In genomic region chr5:17796757-17797398, GRCh38 we compare ENCODE assay signal across 21 cellular contexts.
DNase-seq lines count a peak whose midpoint lies in the region; ATAC-seq, FAIRE-seq and TF ChIP-seq lines count a peak whose summit lies in the region.
"Had no signal": no experiment of that assay in that cellular context is flagged by ENCODE, and none has a peak within 500 bp of the region (broad histone marks: within the 10 kb centered on the region; RNA-seq: fewer than 3 reads in every experiment).

No MANE protein-coding gene starts in this region.

- no peak overlapping the region for H2BK12ac ChIP-seq in H1 (ENCODE audit: low read depth, low read length)

- peak; percentile 13 for FAIRE-seq in H1 (lab: Jason Lieb, UNC)

- H3K4me3 ChIP-seq in H1 (ENCODE audit: extremely low read depth in 1 of 4, insufficient read depth in 2 of 4, low read depth in 3 of 4, low read length in 4 of 4) (no peak overlapping the region), right cardiac atrium (ENCODE audit: low read length) (no peak overlapping the region)
- H3K4me3 ChIP-seq in CD8-positive, alpha-beta T cell (ENCODE audit: low read depth, low read length): no peak overlapping the region
- H3K4me3 ChIP-seq: BLaER1 had no signal

- H3K79me2 ChIP-seq in H1 (ENCODE audit: control insufficient read depth in 1 of 2, insufficient read depth in 2 of 2, low read length in 2 of 2): no peaks in the 10 kb centered on the region

- H2AK5ac ChIP-seq in H1 (ENCODE audit: low read depth, low read length): no peak overlapping the region

- H3K14ac ChIP-seq in H1 (ENCODE audit: insufficient read length): no peak overlapping the region

- H3K4me2 ChIP-seq in H1 (ENCODE audit: insufficient read depth in 1 of 2, low read depth in 2 of 2, low read length in 2 of 2): no peak overlapping the region
- H3K4me2 ChIP-seq: BLaER1, SK-N-SH had no signal

- no peak overlapping the region for H3K56ac ChIP-seq in H1 (replicated peaks; ENCODE audit: insufficient read length, low read depth, low read length)

- no peak for TF ChIP-seq CTCF in H1 (IDR thresholded peaks at IDR 0.05; ENCODE audit: control extremely low read depth in 1 of 3, insufficient read depth in 1 of 3, low read depth in 1 of 3, low read length in 3 of 3)
- TF ChIP-seq CTCF in CD8-positive, alpha-beta T cell (IDR thresholded peaks at IDR 0.05): no peak

- no peak for TF ChIP-seq RAD21 in H1 (IDR thresholded peaks at IDR 0.05 in 1 of 2, conservative IDR thresholded peaks at IDR 0.05 in 1 of 2; ENCODE audit: low read depth in 2 of 2, low read length in 2 of 2)

- H4K8ac ChIP-seq in H1 (ENCODE audit: extremely low read depth, insufficient read depth, low read length): no peak overlapping the region

- no peak overlapping the region for H3K4ac ChIP-seq in H1 (replicated peaks; ENCODE audit: insufficient read length, low read depth, low read length)

- H4K5ac ChIP-seq in H1 (ENCODE audit: insufficient read length, low read depth, low read length): no peak overlapping the region

- no peak overlapping the region for H3K23ac ChIP-seq in H1 (ENCODE audit: insufficient read length)

- POLR2A ChIA-PET in H1 (lab: Charles Lee; ENCODE audit: partially characterized antibody): no interaction called here
- POLR2A ChIA-PET in CD8-positive, alpha-beta T cell (lab: Charles Lee): no interaction called here

- H3K36me3 ChIP-seq in H1 (ENCODE audit: control insufficient read depth in 2 of 4, insufficient read depth in 4 of 4, low read length in 3 of 4): no peaks in the 10 kb centered on the region; a peak in 1 of 8 replicates
- H3K36me3 ChIP-seq in CD8-positive, alpha-beta T cell (ENCODE audit: insufficient read depth, low read length): no peaks in the 10 kb centered on the region
- H3K36me3 ChIP-seq: BLaER1 had no signal

- no peak overlapping the region for H2BK5ac ChIP-seq in H1 (ENCODE audit: low read depth, low read length)

- no peaks in the 10 kb centered on the region for H3K23me2 ChIP-seq in H1 (ENCODE audit: low read depth, low read length)

- no peak overlapping the region for H3K27ac Mint-ChIP-seq in CD8-positive, alpha-beta T cell
- H3K27ac Mint-ChIP-seq: CD4-positive, alpha-beta memory T cell; H9 had no signal

- CTCF ChIA-PET in H1 (lab: Charles Lee; ENCODE audit: partially characterized antibody): interaction anchor here (0.8 kb wide), 1 partner anchor 8 kb away, joined by 3 read pairs; no protein-coding TSS in a partner anchor
- CTCF ChIA-PET in CD8-positive, alpha-beta T cell (lab: Charles Lee): no interaction called here

- H4K20me1 ChIP-seq in H1 (replicated peaks in 1 of 2; ENCODE audit: control insufficient read depth in 1 of 2, insufficient read depth in 2 of 2, low read length in 2 of 2): no peaks in the 10 kb centered on the region
- H4K20me1 ChIP-seq: BLaER1 had no signal

- H2BK20ac ChIP-seq in H1 (ENCODE audit: low read length): no peak overlapping the region

- intact Hi-C loops in Right ventricle myocardium superior (cut with DNase I): no loop called here
- intact Hi-C loops in CD8-positive, alpha-beta T cell (cut with DNase I, micrococcal nuclease): no loop called here
- intact Hi-C loops in right cardiac atrium (cut with DNase I): no loop called here

- no peak overlapping the region for H3K4me3 Mint-ChIP-seq in CD8-positive, alpha-beta T cell
- H3K4me3 Mint-ChIP-seq: CD4-positive, alpha-beta memory T cell; H9 had no signal

- no peaks in the 10 kb centered on the region for H3K27me3 Mint-ChIP-seq in CD8-positive, alpha-beta T cell (ENCODE audit: low read depth)
- H3K27me3 Mint-ChIP-seq: CD4-positive, alpha-beta memory T cell had no signal

- H3K9ac ChIP-seq in H1 (replicated peaks in 1 of 4; ENCODE audit: extremely low read depth in 1 of 4, low read depth in 3 of 4, low read length in 3 of 4): no peak overlapping the region
- H3K9ac ChIP-seq: BLaER1, SK-N-SH had no signal

- H2BK120ac ChIP-seq in H1 (replicated peaks; ENCODE audit: low read depth, low read length): no peak overlapping the region

- no peak overlapping the region for H2BK15ac ChIP-seq in H1 (ENCODE audit: low read length)

- H3K27me3 ChIP-seq in H1 (replicated peaks in 1 of 4; ENCODE audit: control insufficient read depth in 3 of 4, extremely low read depth in 1 of 4, insufficient read depth in 3 of 4, low read length in 3 of 4) (no peaks in the 10 kb centered on the region), right cardiac atrium (ENCODE audit: control insufficient read depth, insufficient read depth) (no peaks in the 10 kb centered on the region)
- H3K27me3 ChIP-seq in CD8-positive, alpha-beta T cell (ENCODE audit: insufficient read depth, low read length): no peaks in the 10 kb centered on the region
- H3K27me3 ChIP-seq: BLaER1 had no signal

- no peak overlapping the region for H4K91ac ChIP-seq in H1 (replicated peaks; ENCODE audit: insufficient read length, low read length)

- ATAC-seq in Right ventricle myocardium superior (ENCODE audit: poor library complexity) (no peak), right cardiac atrium (no peak), HG02973 (IDR thresholded peaks at IDR 0.05; ENCODE audit: unreplicated experiment) (no peak)
- no peak for ATAC-seq in CD8-positive, alpha-beta T cell
- ATAC-seq: Panc1 had no signal

- H3K4me1 ChIP-seq in H1 (replicated peaks in 1 of 4; ENCODE audit: control insufficient read depth in 3 of 4, insufficient read depth in 4 of 4, low read length in 3 of 4) (no peaks in the 10 kb centered on the region; a peak in 1 of 7 replicates), right cardiac atrium (ENCODE audit: control insufficient read depth, insufficient read depth, low read length) (no peaks in the 10 kb centered on the region)
- H3K4me1 ChIP-seq in CD8-positive, alpha-beta T cell (ENCODE audit: insufficient read depth, low read length): no peaks in the 10 kb centered on the region

- WGBS in H1 (ENCODE audit: extremely low coverage in 1 of 2, insufficient coverage in 1 of 2, insufficient read length in 1 of 2, insufficient replicate concordance in 2 of 2, low coverage in 1 of 2, low lambda C conversion rate in 2 of 2, missing lambda C conversion rate in 1 of 2), 2 experiments: 79% methylated on average over 3 of the region's 5 CpGs; no CpG with 5 or more reads in 1 of the 2 experiments
- WGBS in right cardiac atrium: 53% methylated on average over 5 of the region's 5 CpGs

- H3K27ac ChIP-seq in H1 (ENCODE audit: low read depth, low read length) (no peak overlapping the region), right cardiac atrium (ENCODE audit: low read length) (no peak overlapping the region)
- H3K27ac ChIP-seq in CD8-positive, alpha-beta T cell (ENCODE audit: low read depth, low read length): no peak overlapping the region
- H3K27ac ChIP-seq: BLaER1, HL-60 had no signal

- H3K79me1 ChIP-seq in H1 (ENCODE audit: low read depth, low read length): no peaks in the 10 kb centered on the region

- no peaks in the 10 kb centered on the region for H3K36me3 Mint-ChIP-seq in CD8-positive, alpha-beta T cell
- H3K36me3 Mint-ChIP-seq: CD4-positive, alpha-beta memory T cell had no signal

- H2AFZ ChIP-seq in H1 (ENCODE audit: low read length): no peak overlapping the region

- TF ChIP-seq EP300 in H1 (IDR thresholded peaks at IDR 0.05; ENCODE audit: borderline replicate concordance in 1 of 2, low read depth in 2 of 2, low read length in 2 of 2): no peak

- no peaks in the 10 kb centered on the region for H3K4me1 Mint-ChIP-seq in CD8-positive, alpha-beta T cell (ENCODE audit: low read depth)
- H3K4me1 Mint-ChIP-seq: CD4-positive, alpha-beta memory T cell had no signal

- DNase-seq in DMS53 (lab: John Stamatoyannopoulos, UW): peak; percentile 41
- peak; percentile 59 for DNase-seq in NCI-H69 (lab: John Stamatoyannopoulos, UW)
- DNase-seq in H1 (ENCODE audit: low read depth in 1 of 2, low spot score in 2 of 2): no peak
- peak; percentile 8 for DNase-seq in kidney glomerular epithelial cell (lab: John Stamatoyannopoulos, UW)
- DNase-seq in Right ventricle myocardium superior: no peak
- DNase-seq in CD8-positive, alpha-beta T cell: no peak
- no peak for DNase-seq in right cardiac atrium
- DNase-seq: CD4-positive, alpha-beta memory T cell; DMS79; H9; KBM-7; MV-4-11; NCI-H1694 treated with DMSO at 0.1 percent for 48 hours; NCI-H226; NCI-H524 treated with DMSO at 0.1 percent for 48 hours; SHP77; SK-N-SH had no signal

- TF ChIP-seq POLR2A in H1 (IDR thresholded peaks at IDR 0.05; ENCODE audit: control extremely low read depth in 1 of 2, low read depth in 2 of 2, low read length in 2 of 2): no peak

- no peaks in the 10 kb centered on the region for H3K9me3 ChIP-seq in H1 (ENCODE audit: insufficient read depth in 2 of 2, low read depth in 1 of 2, low read length in 1 of 2)
- H3K9me3 ChIP-seq in CD8-positive, alpha-beta T cell (ENCODE audit: low read length): no peaks in the 10 kb centered on the region
- H3K9me3 ChIP-seq in right cardiac atrium (ENCODE audit: control insufficient read depth, low read length): no peaks in the 10 kb centered on the region
- H3K9me3 ChIP-seq: BLaER1, SK-N-SH had no signal

- no peak overlapping the region for H3K18ac ChIP-seq in H1 (ENCODE audit: extremely low read depth, low read length)

- peaks cover 10% of the 10 kb centered on the region for H3K9me3 Mint-ChIP-seq in CD8-positive, alpha-beta T cell
- H3K9me3 Mint-ChIP-seq: H9 had no signal

TF ChIP-seq in H1, 55 proteins besides CTCF, POLR2A, EP300 and RAD21:
- TF ChIP-seq MAX (IDR thresholded peaks at IDR 0.05) (no peak), SIN3A (conservative IDR thresholded peaks at IDR 0.05 in 1 of 2, IDR thresholded peaks at IDR 0.05 in 1 of 2; ENCODE audit: low read depth in 1 of 2, low read length in 2 of 2) (no peak), SUZ12 (IDR thresholded peaks at IDR 0.05; ENCODE audit: low read length) (no peak), ATF3 (IDR thresholded peaks at IDR 0.05; ENCODE audit: insufficient read depth, low read depth, low read length) (no peak), SRF (IDR thresholded peaks at IDR 0.05; ENCODE audit: low read depth, low read length) (no peak)

Comparison
In these comparisons a context has a peak if more than half of its experiments do, and no peak if none do; other contexts are left out.
1. DNase-seq: peak in DMS53 (single experiment), NCI-H69 (single experiment) and kidney glomerular epithelial cell (single experiment); none in H1 (0 of 2), Right ventricle myocardium superior (single experiment), CD8-positive, alpha-beta T cell (0 of 7) and right cardiac atrium (0 of 3).